Comparison of ENCODE assay signal across 30 cellular contexts in genomic region chr10:54904833-54905232, GRCh38.
"Had no signal": no experiment of that assay in that cellular context is flagged by ENCODE, and none has a peak within 500 bp of the region (broad histone marks: within the 10 kb centered on the region; RNA-seq: fewer than 3 reads in every experiment).

No MANE protein-coding gene starts in this region.

- H3K4me3 ChIP-seq: adrenal gland, body of pancreas, breast epithelium, coronary artery had no signal

- ATAC-seq: activated CD8-positive, alpha-beta T cell treated with anti-CD3 and anti-CD28 coated beads for 36 hours; activated naive CD4-positive, alpha-beta T cell treated with anti-CD3 and anti-CD28 coated beads, Interleukin-2, amount 50 U/mL, for 72 hours; activated T-cell treated with anti-CD3 and anti-CD28 coated beads, Interleukin-2, amount 50 U/mL, for 4 hours; activated T-cell treated with anti-CD3 and anti-CD28 coated beads, Interleukin-2, amount 50 U/mL, for 72 hours; activated T-helper 17 cell treated with anti-CD3 and anti-CD28 coated beads, Interleukin-2, amount 50 U/mL, for 72 hours; body of pancreas had no signal

- DNase-seq: activated B cell treated with CpG ODN at 0.5 μM for 24 hours; activated CD4-positive, alpha-beta memory T cell treated with anti-CD3 and anti-CD28 coated beads for 36 hours; activated CD4-positive, alpha-beta T cell treated with anti-CD3 and anti-CD28 coated beads for 4 hours; activated CD4-positive, alpha-beta T cell treated with anti-CD3 and anti-CD28 coated beads, Interleukin-2, amount 10 ng/mL, durations not matched to agents 24 days and 14 days; activated CD4-positive, alpha-beta T cell treated with anti-CD3 and anti-CD28 coated beads, Interleukin-2, amount 50 U/mL, for 1 hour; activated CD4-positive, alpha-beta T cell treated with anti-CD3 and anti-CD28 coated beads, Interleukin-2, amount 50 U/mL, for 4 hours; activated CD4-positive, CD25-positive, alpha-beta regulatory T cell treated with anti-CD3 and anti-CD28 coated beads, Interleukin-2, amount 50 U/mL, for 72 hours; activated CD8-positive, alpha-beta memory T cell treated with anti-CD3 and anti-CD28 coated beads, Interleukin-2, amount 50 U/mL, for 4 hours; activated CD8-positive, alpha-beta T cell treated with anti-CD3 and anti-CD28 coated beads for 36 hours; activated effector memory CD4-positive, alpha-beta T cell treated with anti-CD3 and anti-CD28 coated beads, Interleukin-2, amount 50 U/mL, for 16 hours; activated gamma-delta T cell treated with Interleukin-2 at 50 U/mL for 16 hours; activated naive CD4-positive, alpha-beta T cell; activated naive CD4-positive, alpha-beta T cell treated with anti-CD3 and anti-CD28 coated beads for 36 hours; activated naive CD4-positive, alpha-beta T cell treated with anti-CD3 and anti-CD28 coated beads, Interleukin-2, amount 50 U/mL, for 16 hours; activated naive CD8-positive, alpha-beta T cell treated with anti-CD3 and anti-CD28 coated beads for 36 hours; activated T-cell treated with anti-CD3 and anti-CD28 coated beads for 4 hours; activated T-cell treated with anti-CD3 and anti-CD28 coated beads, Interleukin-2, amount 50 U/mL, for 1 hour; activated T-cell treated with anti-CD3 and anti-CD28 coated beads, Interleukin-2, amount 50 U/mL, for 4 hours; activated T-cell treated with anti-CD3 and anti-CD28 coated beads, Interleukin-2, amount 50 U/mL, for 72 hours; adrenal gland; amniotic stem cell; aorta; body of pancreas; brain microvascular endothelial cell; central memory CD4-positive, alpha-beta T cell; T-helper 9 cell had no signal
